Comparison of ENCODE assay signal across 20 cellular contexts in the genomic region with DNA sequence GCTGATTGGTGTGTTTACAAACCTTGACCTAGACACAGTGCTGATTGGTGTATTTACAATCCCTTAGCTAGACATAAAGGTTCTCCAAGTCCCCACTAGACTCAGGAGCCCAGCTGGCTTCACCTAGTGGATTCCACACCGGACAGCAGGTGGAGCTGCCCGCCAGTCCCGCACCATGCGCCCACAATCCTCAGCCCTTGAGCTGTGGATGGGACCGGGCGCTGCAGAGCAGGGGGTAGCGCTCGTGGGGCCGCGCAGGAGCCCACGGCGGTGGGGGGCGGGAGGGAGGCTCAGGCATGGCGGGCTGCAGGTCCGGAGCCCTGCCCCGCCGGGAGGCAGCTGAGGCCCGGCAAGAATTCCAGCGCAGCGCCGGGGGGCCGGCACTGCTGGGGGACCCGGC. TPM values are rescaled to one million over a fixed set of nuclear protein-coding genes. Genes with fewer than 3 reads are reported as not detected.
DNase-seq lines count a peak whose midpoint lies in the region; ATAC-seq, FAIRE-seq and TF ChIP-seq lines count a peak whose summit lies in the region.
"Had no signal": no experiment of that assay in that cellular context is flagged by ENCODE, and none has a peak within 500 bp of the region (broad histone marks: within the 10 kb centered on the region; RNA-seq: fewer than 3 reads in every experiment).

No MANE protein-coding gene starts in this region.

- H2AK5ac ChIP-seq in H9 (ENCODE audit: insufficient read length, low read length) = no peak overlapping the region
- no peak overlapping the region for H2AK5ac ChIP-seq in neuronal stem cell (ENCODE audit: low read depth, low read length)

- ATAC-seq in K562 (peak; percentile 54; the same call in 2 of the 3 replicates), HG02610 (IDR thresholded peaks at IDR 0.05; ENCODE audit: unreplicated experiment) (no peak)
- ATAC-seq in activated naive CD4-positive, alpha-beta T cell treated with anti-CD3 and anti-CD28 coated beads, Interleukin-2, amount 50 U/mL, for 72 hours = no peak

- POLR2A ChIA-PET in K562 (lab: Yijun Ruan, JAX) = interaction anchor here (0.6 kb wide), 1 partner anchor 1491 kb away, joined by 3 read pairs; no protein-coding TSS in a partner anchor

- H3K79me1 ChIP-seq in H9 (ENCODE audit: insufficient read depth, low read depth, low read length, poor library complexity, severe bottlenecking) (no peaks in the 10 kb centered on the region), neuronal stem cell (ENCODE audit: low read depth, low read length) (no peaks in the 10 kb centered on the region)

- H3K27me3 Mint-ChIP-seq in H9 (ENCODE audit: low read depth) = peaks cover 2% of the 10 kb centered on the region

- TF ChIP-seq RAD21 in K562 (CRISPR knock-in tag; conservative IDR thresholded peaks at IDR 0.05 in 1 of 2, IDR thresholded peaks at IDR 0.05 in 1 of 2) = no peak

- intact Hi-C loops in K562 (cut with micrococcal nuclease) (no loop called here), testis (cut with DNase I; ENCODE audit: low total_unique reads) (no loop called here)

- no peaks in the 10 kb centered on the region for H3K79me2 ChIP-seq in H9 (ENCODE audit: insufficient read depth, low read length)
- no peaks in the 10 kb centered on the region for H3K79me2 ChIP-seq in K562 (ENCODE audit: control insufficient read depth, insufficient read depth, low read length)

- CTCF ChIA-PET in K562 (lab: Yijun Ruan, JAX; ENCODE audit: low intra/inter-chr PET ratio) = no interaction called here

- H4K91ac ChIP-seq in H9 (ENCODE audit: insufficient read length, low read depth, low read length) (no peak overlapping the region), neuronal stem cell (ENCODE audit: low read depth, low read length, poor library complexity) (no peak overlapping the region)

- H3K14ac ChIP-seq in H9 (ENCODE audit: insufficient read depth, low read length) (no peak overlapping the region), neuronal stem cell (ENCODE audit: low read length) (no peak overlapping the region)

- H3K9me1 ChIP-seq in K562 (ENCODE audit: control insufficient read depth, insufficient read depth, low read length) = no peaks in the 10 kb centered on the region

- H2BK12ac ChIP-seq in H9 (ENCODE audit: insufficient read length, low read depth, low read length) (no peak overlapping the region), neuronal stem cell (ENCODE audit: low read length) (no peak overlapping the region)

- DNase-seq in activated gamma-delta T cell (lab: John Stamatoyannopoulos, UW) = peak; percentile 3
- DNase-seq in activated gamma-delta T cell treated with Interleukin-2 at 50 U/mL for 16 hours = no peak
- peak; percentile 34 for DNase-seq in H9
- DNase-seq in K562 (ENCODE audit: extremely low read depth in 1 of 4, low spot score in 3 of 4) = no peak
- DNase-seq in neuronal stem cell (ENCODE audit: low spot score) = no peak
- DNase-seq in activated naive CD4-positive, alpha-beta T cell treated with anti-CD3 and anti-CD28 coated beads, Interleukin-2, amount 50 U/mL, for 72 hours (ENCODE audit: low spot score in 2 of 2) = no peak
- DNase-seq in testis = no peak
- DNase-seq: AML-193; CD4-positive, CD25-positive, alpha-beta regulatory T cell; DMS79; GM23248; HFFc6 had no signal

- FAIRE-seq in K562 (lab: Jason Lieb, UNC) = no peak
- FAIRE-seq: GM12891 had no signal

- WGBS in H9 (ENCODE audit: extremely low coverage, insufficient read length, low lambda C conversion rate) = no CpG with 5 or more reads among the region's 23 CpGs
- 0% methylated on average over 10 of the region's 23 CpGs for WGBS in K562 (ENCODE audit: insufficient coverage, low coverage, missing lambda C conversion rate)
- no CpG with 5 or more reads among the region's 23 CpGs for WGBS in neuronal stem cell (ENCODE audit: extremely low coverage in 2 of 2, insufficient read length in 2 of 2, insufficient replicate concordance in 1 of 2), 2 donors
- 61 to 65% methylated on average over 5 to 13 of the region's 23 CpGs for WGBS in testis, 2 donors

- H3K18ac ChIP-seq in H9 (ENCODE audit: insufficient read length, low read depth, low read length) (no peak overlapping the region), neuronal stem cell (ENCODE audit: low read length) (no peak overlapping the region)

- in situ Hi-C loops in K562 (cut with MboI) = no loop called here

- H3K23me2 ChIP-seq in H9 (ENCODE audit: insufficient read length, low read depth, low read length, poor library complexity, severe bottlenecking) = no peaks in the 10 kb centered on the region

- no peak overlapping the region for H3K27ac ChIP-seq in H9 (ENCODE audit: insufficient read length, low read depth, low read length)
- H3K27ac ChIP-seq in K562 (ENCODE audit: extremely low read depth, low read depth, low read length) = no peak overlapping the region
- no peak overlapping the region for H3K27ac ChIP-seq in neuronal stem cell (replicated peaks; ENCODE audit: low read length)
- H3K27ac ChIP-seq in testis = no peak overlapping the region
- H3K27ac ChIP-seq: 22Rv1, GM23248 had no signal

- H2AFZ ChIP-seq in H9 (ENCODE audit: low read length) (no peak overlapping the region), K562 (ENCODE audit: low read depth, low read length) (no peak overlapping the region), neuronal stem cell (ENCODE audit: low read length) (no peak overlapping the region)
- H2AFZ ChIP-seq: GM23248 had no signal

- H3K56ac ChIP-seq in H9 (ENCODE audit: insufficient read length, low read depth, low read length) = no peak overlapping the region

- peaks cover 13 to 16% of the 10 kb centered on the region in 2 experiments for H3K9me3 Mint-ChIP-seq in H9
- H3K9me3 Mint-ChIP-seq in activated naive CD4-positive, alpha-beta T cell treated with anti-CD3 and anti-CD28 coated beads, Interleukin-2, amount 50 U/mL, for 72 hours = no peaks in the 10 kb centered on the region
- H3K9me3 Mint-ChIP-seq: CD4-positive, CD25-positive, alpha-beta regulatory T cell; HFFc6 had no signal

- no peak overlapping the region for H3K4me3 ChIP-seq in K562
- peak overlapping the region in 1 of 2 donors; percentile 50 for H3K4me3 ChIP-seq in neuronal stem cell (ENCODE audit: low read length in 2 of 2)
- H3K4me3 ChIP-seq in testis = peak overlapping the region in 1 of 2 donors; percentile 40
- H3K4me3 ChIP-seq: GM23248, HAP-1 had no signal

- no peak overlapping the region for H2BK15ac ChIP-seq in H9 (ENCODE audit: low read depth, low read length)
- H2BK15ac ChIP-seq in neuronal stem cell (ENCODE audit: low read length) = no peak overlapping the region

- no peak for TF ChIP-seq EP300 in K562 (IDR thresholded peaks at IDR 0.05; ENCODE audit: low read length)

- H3K9me3 ChIP-seq in H9 (ENCODE audit: control insufficient read depth, low read depth, low read length) (no peaks in the 10 kb centered on the region), K562 (replicated peaks; ENCODE audit: control insufficient read depth, insufficient read depth, low read depth, low read length) (no peaks in the 10 kb centered on the region), neuronal stem cell (replicated peaks in 1 of 2; ENCODE audit: control insufficient read depth in 2 of 2, insufficient read depth in 1 of 2, low read depth in 1 of 2, low read length in 2 of 2) (peaks cover 0 to 6% of the 10 kb centered on the region in 2 donors), testis (no peaks in the 10 kb centered on the region)
- H3K9me3 ChIP-seq: HAP-1 had no signal

- H4K5ac ChIP-seq in H9 (ENCODE audit: insufficient read length, low read depth, low read length) = no peak overlapping the region

- H3K36me3 ChIP-seq in K562 (ENCODE audit: control insufficient read depth, insufficient read depth, low read length) (no peaks in the 10 kb centered on the region), neuronal stem cell (replicated peaks in 1 of 2; ENCODE audit: control insufficient read depth in 2 of 2, insufficient read depth in 2 of 2, low read length in 2 of 2) (no peaks in the 10 kb centered on the region), testis (ENCODE audit: low read depth, missing control alignments) (no peaks in the 10 kb centered on the region)
- H3K36me3 ChIP-seq: BLaER1 treated with 17β-estradiol and CSF1 and Interleukin-3, amounts not matched to agents 10 nM and 100 nM; HAP-1 had no signal

- H3K9ac ChIP-seq in H9 (ENCODE audit: extremely low read depth, insufficient read length, low read length) (no peak overlapping the region), K562 (ENCODE audit: insufficient read depth in 1 of 2, low read depth in 2 of 2, low read length in 2 of 2) (no peak overlapping the region), neuronal stem cell (ENCODE audit: low read depth, low read length, poor library complexity) (no peak overlapping the region)
- H3K9ac ChIP-seq: BLaER1 treated with 17β-estradiol and CSF1 and Interleukin-3, amounts not matched to agents 10 nM and 100 nM; GM23248 had no signal

- no peak overlapping the region for H3K27ac Mint-ChIP-seq in H9
- H3K27ac Mint-ChIP-seq in activated naive CD4-positive, alpha-beta T cell treated with anti-CD3 and anti-CD28 coated beads, Interleukin-2, amount 50 U/mL, for 72 hours = no peak overlapping the region
- H3K27ac Mint-ChIP-seq: CD4-positive, CD25-positive, alpha-beta regulatory T cell; HFFc6 had no signal

- TF ChIP-seq POLR2A in K562 (conservative IDR thresholded peaks at IDR 0.05) = no peak
- TF ChIP-seq POLR2A in testis (IDR thresholded peaks at IDR 0.05) = no peak

- H3K27me3 ChIP-seq in H9 (ENCODE audit: insufficient read depth, low read length) (no peaks in the 10 kb centered on the region), K562 (ENCODE audit: control insufficient read depth in 2 of 2, insufficient read depth in 2 of 2, low read length in 2 of 2) (no peaks in the 10 kb centered on the region), neuronal stem cell (ENCODE audit: control insufficient read depth in 3 of 3, insufficient read depth in 3 of 3, low read depth in 1 of 3, low read length in 3 of 3) (no peaks in the 10 kb centered on the region), testis (no peaks in the 10 kb centered on the region)
- H3K27me3 ChIP-seq: BLaER1 treated with 17β-estradiol and CSF1 and Interleukin-3, amounts not matched to agents 10 nM and 100 nM had no signal

- H3K4me3 Mint-ChIP-seq in H9 = no peak overlapping the region
- H3K4me3 Mint-ChIP-seq: CD4-positive, CD25-positive, alpha-beta regulatory T cell; HFFc6 had no signal

- H4K8ac ChIP-seq in H9 (replicated peaks; ENCODE audit: insufficient read length, low read depth, low read length) = no peak overlapping the region
- H4K8ac ChIP-seq in neuronal stem cell (ENCODE audit: low read depth, low read length) = no peak overlapping the region

- no TSS peak for BruUV-seq in K562 (replicated peaks; lab: Mats Ljungman, UMichigan)

- peaks cover 35 to 39% of the 10 kb centered on the region in 2 experiments for H3K4me1 Mint-ChIP-seq in H9
- H3K4me1 Mint-ChIP-seq: CD4-positive, CD25-positive, alpha-beta regulatory T cell had no signal

- H3K4ac ChIP-seq in H9 (ENCODE audit: low read depth, low read length) (no peak overlapping the region), neuronal stem cell (ENCODE audit: low read length) (no peak overlapping the region)

- TF ChIP-seq CTCF in H9 (conservative IDR thresholded peaks at IDR 0.05) (peak; percentile 21; the same call in 2 of the 3 replicates), K562 (IDR thresholded peaks at IDR 0.05 in 2 of 3, conservative IDR thresholded peaks at IDR 0.05 in 1 of 3; ENCODE audit: insufficient read depth in 2 of 3, low read depth in 1 of 3, low read length in 3 of 3) (no peak), testis (IDR thresholded peaks at IDR 0.05) (no peak)

- H4K20me1 ChIP-seq in H9 (ENCODE audit: control insufficient read depth, insufficient read depth, insufficient read length) = no peaks in the 10 kb centered on the region
- H4K20me1 ChIP-seq in K562 (replicated peaks; ENCODE audit: control insufficient read depth, insufficient read depth, low read length) = no peaks in the 10 kb centered on the region
- H4K20me1 ChIP-seq: BLaER1 treated with 17β-estradiol and CSF1 and Interleukin-3, amounts not matched to agents 10 nM and 100 nM had no signal

- no peak overlapping the region for H2BK120ac ChIP-seq in H9 (ENCODE audit: low read depth, low read length, poor library complexity, severe bottlenecking)
- no peak overlapping the region for H2BK120ac ChIP-seq in neuronal stem cell (ENCODE audit: low read depth, low read length)

- no peak overlapping the region for H3K23ac ChIP-seq in H9 (ENCODE audit: insufficient read length, low read depth, low read length)
- no peak overlapping the region for H3K23ac ChIP-seq in neuronal stem cell (ENCODE audit: low read depth, low read length, poor library complexity)

- no peak overlapping the region for H3T11ph ChIP-seq in H9 (ENCODE audit: low read length)

- no peak overlapping the region for H3K4me2 ChIP-seq in H9 (ENCODE audit: insufficient read depth, insufficient read length, low read length)
- H3K4me2 ChIP-seq in K562 (ENCODE audit: insufficient read depth, low read length) = no peak overlapping the region
- peak overlapping the region; percentile 24 for H3K4me2 ChIP-seq in neuronal stem cell (ENCODE audit: insufficient read depth, low read length, poor library complexity, severe bottlenecking)

- no peaks in the 10 kb centered on the region; the same call in 1 of the 2 replicates for H3K4me1 ChIP-seq in H9 (ENCODE audit: insufficient read depth, low read length)
- H3K4me1 ChIP-seq in K562 (replicated peaks in 1 of 2; ENCODE audit: control insufficient read depth in 2 of 2, insufficient read depth in 2 of 2, low read length in 2 of 2) = no peaks in the 10 kb centered on the region
- H3K4me1 ChIP-seq in neuronal stem cell (ENCODE audit: control insufficient read depth in 2 of 2, insufficient read depth in 1 of 2, low read depth in 1 of 2, low read length in 2 of 2) = peaks cover 2 to 11% of the 10 kb centered on the region in 2 donors
- H3K4me1 ChIP-seq in testis = peaks cover 11% of the 10 kb centered on the region

- no peak overlapping the region for H2BK20ac ChIP-seq in H9 (ENCODE audit: low read depth, low read length, poor library complexity, severe bottlenecking)

- H3K36me3 Mint-ChIP-seq in H9 (ENCODE audit: insufficient read depth in 1 of 3, low read depth in 3 of 3) = peaks cover 4 to 26% (median 10%) of the 10 kb centered on the region in 3 experiments
- H3K36me3 Mint-ChIP-seq in activated naive CD4-positive, alpha-beta T cell treated with anti-CD3 and anti-CD28 coated beads, Interleukin-2, amount 50 U/mL, for 72 hours = no peaks in the 10 kb centered on the region
- H3K36me3 Mint-ChIP-seq: CD4-positive, CD25-positive, alpha-beta regulatory T cell had no signal

- H2BK5ac ChIP-seq in H9 (ENCODE audit: insufficient read length, low read length) = no peak overlapping the region
- no peak overlapping the region for H2BK5ac ChIP-seq in neuronal stem cell (ENCODE audit: low read length)

RNA-seq across cellular contexts. Expression of a gene that starts 30.7 kb away (rescaled TPM):
- not detected in 2 replicates for total RNA-seq in H9 (2021)
- not detected in 2 replicates for total RNA-seq in K562 (2011; cell fraction: chromatin; rRNA removed; ENCODE audit: low replicate concordance)
- not detected in 2 replicates for total RNA-seq in K562 (2011; cell fraction: nucleolus; rRNA removed)
- not detected in 2 replicates for total RNA-seq in K562 (2011; cell fraction: nucleoplasm; rRNA removed)
- not detected in 2 replicates for total RNA-seq in K562 (2014; rRNA removed)
- total RNA-seq in K562 (2014; rRNA removed; fragmentation: Illumina TruSeq; extraction: Trizol) = not detected in 2 replicates
- total RNA-seq in K562 (2015; rRNA removed; fragmentation: Illumina TruSeq; extraction: Trizol) = not detected in 2 replicates
- not detected in 2 replicates for total RNA-seq in K562 (2021)
- polyA plus RNA-seq in K562 (2011; rRNA removed) = not detected in 2 replicates
- not detected in 2 replicates for polyA plus RNA-seq in K562 (2011; cell fraction: cytosol; rRNA removed)
- polyA plus RNA-seq in K562 (2011; cell fraction: nucleus; rRNA removed) = not detected in 2 replicates
- polyA plus RNA-seq in K562 (2012) = not detected in 2 replicates
- not detected in 2 replicates for polyA plus RNA-seq in K562 (2014; fragmentation: Illumina TruSeq; extraction: Trizol)
- not detected for polyA plus RNA-seq in K562 (2014; fragmentation: Nextera tagmentation; extraction: Ambion mirVana)
- polyA plus RNA-seq in K562 (2014; rRNA removed) = not detected in 2 replicates
- not detected in 2 replicates for polyA minus RNA-seq in K562 (2011; rRNA and poly(A)+ RNA removed)
- polyA minus RNA-seq in K562 (2011; cell fraction: cytosol; rRNA and poly(A)+ RNA removed) = not detected in 2 replicates
- polyA minus RNA-seq in K562 (2011; cell fraction: nucleus; rRNA and poly(A)+ RNA removed) = not detected in 2 replicates
- polyA plus RNA-seq in neuronal stem cell (2013, experiment 1 of 2) = not detected
- not detected for polyA plus RNA-seq in neuronal stem cell (2013, experiment 2 of 2)
- total RNA-seq in activated naive CD4-positive, alpha-beta T cell treated with anti-CD3 and anti-CD28 coated beads, Interleukin-2, amount 50 U/mL, for 72 hours = not detected
- total RNA-seq in testis = not detected
- not detected for polyA plus RNA-seq in testis (ENCODE audit: insufficient read depth, low read depth, low replicate concordance)
- total RNA-seq: A673; CD4-positive, CD25-positive, alpha-beta regulatory T cell; G401; GM23248; HFFc6; HT1080 had no signal
- polyA plus RNA-seq: CD4-positive, CD25-positive, alpha-beta regulatory T cell; GM23248 had no signal

Comparison
In these comparisons a context has a peak if more than half of its experiments do, and no peak if none do; other contexts are left out.
1. DNase-seq: peak in activated gamma-delta T cell (single experiment) and H9 (single experiment); none in activated gamma-delta T cell treated with Interleukin-2 at 50 U/mL for 16 hours (single experiment), K562 (0 of 4), neuronal stem cell (single experiment), activated naive CD4-positive, alpha-beta T cell treated with anti-CD3 and anti-CD28 coated beads, Interleukin-2, amount 50 U/mL, for 72 hours (0 of 2) and testis (single experiment).